7 cellular contexts compared by ENCODE assay signal in genomic region chr9:130137870-130138653, GRCh38. TPM values are rescaled to one million over a fixed set of nuclear protein-coding genes. Genes with fewer than 3 reads are reported as not detected.
DNase-seq lines count a peak whose midpoint lies in the region; ATAC-seq and TF ChIP-seq lines count a peak whose summit lies in the region.

No MANE protein-coding gene starts in this region.

- no peak for TF ChIP-seq CTCF in HL-60 (IDR thresholded peaks at IDR 0.05; ENCODE audit: insufficient read depth, low read length)
- TF ChIP-seq CTCF in cardiac muscle cell (IDR thresholded peaks at IDR 0.05; ENCODE audit: low read depth, low read length) = no peak
- no peak for TF ChIP-seq CTCF in PC-3 (conservative IDR thresholded peaks at IDR 0.05; ENCODE audit: low read depth, low read length)

- H3K36me3 ChIP-seq in cardiac muscle cell = no peaks in the 10 kb centered on the region
- no peaks in the 10 kb centered on the region for H3K36me3 ChIP-seq in PC-3 (ENCODE audit: low read depth, low read length)

- DNase-seq in HL-60 (ENCODE audit: low read depth in 1 of 2, low spot score in 1 of 2) (peak; percentile 35 to 63), UCSD-AML1 (lab: John Stamatoyannopoulos, UW; ENCODE audit: unreplicated experiment) (peak; percentile 25), cardiac muscle cell (ENCODE audit: low read depth in 1 of 2, low spot score in 1 of 2) (peak in 1 of 2 donors; percentile 93), skeletal muscle cell (ENCODE audit: low read depth) (peak; percentile 92), PC-3 (no peak)

- H3K27ac ChIP-seq in HL-60 (replicated peaks) = no peak overlapping the region
- peak overlapping the region; percentile 86 for H3K27ac ChIP-seq in cardiac muscle cell
- H3K27ac ChIP-seq in PC-3 (ENCODE audit: low read length) = no peak overlapping the region

- ATAC-seq in PC-3 = no peak
- ATAC-seq in HG02852 (IDR thresholded peaks at IDR 0.05; ENCODE audit: unreplicated experiment) = no peak
- ATAC-seq in GM18873 (IDR thresholded peaks at IDR 0.05; ENCODE audit: low FRiP score, unreplicated experiment) = no peak

- H3K27me3 ChIP-seq in HL-60 (ENCODE audit: insufficient read depth, poor library complexity, severe bottlenecking) = no peaks in the 10 kb centered on the region
- H3K27me3 ChIP-seq in cardiac muscle cell = no peaks in the 10 kb centered on the region
- no peaks in the 10 kb centered on the region for H3K27me3 ChIP-seq in PC-3 (ENCODE audit: low read length)

- H4K20me1 ChIP-seq in PC-3 (ENCODE audit: low read length) = no peaks in the 10 kb centered on the region

- H3K9me2 ChIP-seq in PC-3 (replicated peaks; ENCODE audit: low read length) = no peaks in the 10 kb centered on the region

- no peak overlapping the region for H2AFZ ChIP-seq in PC-3 (ENCODE audit: low read length)

- POLR2A ChIA-PET in PC-3 (lab: Charles Lee; ENCODE audit: unreplicated experiment) = no interaction called here

- H3K4me2 ChIP-seq in PC-3 (ENCODE audit: low read length) = no peak overlapping the region

- no peaks in the 10 kb centered on the region for H3K79me2 ChIP-seq in PC-3 (ENCODE audit: low read length)

- intact Hi-C loops in PC-3 (cut with micrococcal nuclease) = no loop called here

- no TSS peak for BruUV-seq in PC-3 (replicated peaks; lab: Mats Ljungman, UMichigan)

- H3K9me3 ChIP-seq in cardiac muscle cell (ENCODE audit: low read depth) = no peaks in the 10 kb centered on the region
- H3K9me3 ChIP-seq in PC-3 (ENCODE audit: low read length) = no peaks in the 10 kb centered on the region

- no peak overlapping the region for H3K9ac ChIP-seq in PC-3 (ENCODE audit: low read length)

- H3K4me3 ChIP-seq in HL-60 (replicated peaks; ENCODE audit: insufficient read depth, low read length) = no peak overlapping the region
- no peak overlapping the region for H3K4me3 ChIP-seq in cardiac muscle cell
- no peak overlapping the region for H3K4me3 ChIP-seq in skeletal muscle cell (ENCODE audit: low read depth, low read length)
- H3K4me3 ChIP-seq in PC-3 (ENCODE audit: low read length) = no peak overlapping the region

- CTCF ChIA-PET in PC-3 (lab: Charles Lee) = no interaction called here

- H3K4me1 ChIP-seq in cardiac muscle cell (ENCODE audit: low read depth) (peaks cover 37% of the 10 kb centered on the region), PC-3 (ENCODE audit: insufficient read depth, low read length) (no peaks in the 10 kb centered on the region)

- H3F3A ChIP-seq in PC-3 (ENCODE audit: low read length, unreplicated experiment) = no peaks in the 10 kb centered on the region

RNA-seq across cellular contexts. Expression of gene NCS1, which starts 34.1 kb away (rescaled TPM):
- total RNA-seq in cardiac muscle cell = 55.6 and 55.7 TPM in 2 replicates
- 48.3 and 55.4 TPM in 2 replicates for polyA plus RNA-seq in cardiac muscle cell
- 13.4 and 14.0 TPM in 2 replicates for total RNA-seq in PC-3 (2014; rRNA removed)
